ENCODE assay signal across 8 cellular contexts in the genomic region with DNA sequence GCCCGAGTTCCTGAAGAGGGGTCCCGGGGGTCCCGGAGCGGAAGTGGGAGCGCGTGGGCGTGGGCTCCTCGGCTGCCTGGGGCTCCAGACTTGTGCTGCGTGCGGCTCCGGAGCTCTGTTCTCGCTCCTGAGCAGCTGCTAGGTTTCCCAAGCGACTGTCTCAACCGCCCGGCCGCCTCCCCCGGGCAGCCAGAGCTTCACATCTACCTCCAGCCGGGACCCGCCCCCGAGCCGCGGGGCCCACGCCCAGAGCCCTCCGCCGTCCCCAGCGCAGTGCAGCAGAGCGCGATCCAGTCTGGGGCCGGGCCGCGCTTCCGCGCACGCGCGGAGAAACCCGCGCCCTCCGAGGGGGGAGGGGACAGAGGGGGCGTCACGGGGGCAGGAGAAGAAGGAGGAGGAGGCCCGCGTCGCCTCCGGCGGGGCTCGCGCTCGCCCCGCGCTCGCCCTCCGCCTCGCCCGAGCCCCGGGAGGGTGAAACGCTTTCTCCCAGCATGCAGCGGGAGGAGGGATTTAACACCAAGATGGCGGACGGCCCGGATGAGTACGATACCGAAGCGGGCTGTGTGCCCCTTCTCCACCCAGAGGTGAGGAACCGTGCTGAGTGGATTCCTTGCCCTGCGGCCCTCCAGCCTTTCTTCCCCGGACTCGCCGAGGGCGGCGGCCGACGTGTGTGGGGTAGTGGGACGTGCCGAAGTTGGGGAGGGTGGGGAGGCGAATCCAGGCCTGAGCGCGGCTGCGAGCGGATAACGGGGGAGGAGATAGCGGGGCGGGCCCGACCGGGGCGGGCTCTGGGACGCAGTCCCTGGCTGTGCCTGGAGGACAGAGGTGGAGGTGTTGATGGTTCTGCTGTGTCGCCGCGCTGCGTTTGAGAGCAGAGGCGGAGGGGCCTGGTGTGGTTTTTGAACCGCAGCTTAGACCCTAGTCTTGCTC. TPM values are rescaled to one million over a fixed set of nuclear protein-coding genes. Genes with fewer than 3 reads are reported as not detected.
A peak's percentile ranks its signal among the peaks of the same experiment; 100 is the strongest.
DNase-seq lines count a peak whose midpoint lies in the region; ATAC-seq and TF ChIP-seq lines count a peak whose summit lies in the region.

A gene with protein sequence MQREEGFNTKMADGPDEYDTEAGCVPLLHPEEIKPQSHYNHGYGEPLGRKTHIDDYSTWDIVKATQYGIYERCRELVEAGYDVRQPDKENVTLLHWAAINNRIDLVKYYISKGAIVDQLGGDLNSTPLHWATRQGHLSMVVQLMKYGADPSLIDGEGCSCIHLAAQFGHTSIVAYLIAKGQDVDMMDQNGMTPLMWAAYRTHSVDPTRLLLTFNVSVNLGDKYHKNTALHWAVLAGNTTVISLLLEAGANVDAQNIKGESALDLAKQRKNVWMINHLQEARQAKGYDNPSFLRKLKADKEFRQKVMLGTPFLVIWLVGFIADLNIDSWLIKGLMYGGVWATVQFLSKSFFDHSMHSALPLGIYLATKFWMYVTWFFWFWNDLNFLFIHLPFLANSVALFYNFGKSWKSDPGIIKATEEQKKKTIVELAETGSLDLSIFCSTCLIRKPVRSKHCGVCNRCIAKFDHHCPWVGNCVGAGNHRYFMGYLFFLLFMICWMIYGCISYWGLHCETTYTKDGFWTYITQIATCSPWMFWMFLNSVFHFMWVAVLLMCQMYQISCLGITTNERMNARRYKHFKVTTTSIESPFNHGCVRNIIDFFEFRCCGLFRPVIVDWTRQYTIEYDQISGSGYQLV (plus strand): TSS at position 370 of the 930 bp plus-strand sequence. CDS start 122 bp downstream, at position 492.

- TF ChIP-seq CTCF in chondrocyte (IDR thresholded peaks at IDR 0.05) (no peak), kidney epithelial cell (IDR thresholded peaks at IDR 0.05; ENCODE audit: insufficient read depth, low read length, poor library complexity, severe bottlenecking) (no peak)

- peaks cover 45% of the 10 kb centered on the region for H3K4me1 Mint-ChIP-seq in chondrocyte (ENCODE audit: low read depth)

- H3K36me3 ChIP-seq in kidney epithelial cell (ENCODE audit: control insufficient read depth, insufficient read depth, low read length), result no peaks in the 10 kb centered on the region

- H3K4me3 Mint-ChIP-seq in chondrocyte (ENCODE audit: unreplicated experiment), result peak within 1 kb of the TSS; percentile 96

- H3K9me3 Mint-ChIP-seq in chondrocyte (ENCODE audit: low read depth), result no peaks in the 10 kb centered on the region

- ATAC-seq in HG03442 (IDR thresholded peaks at IDR 0.05; ENCODE audit: unreplicated experiment), result peak; percentile 88

- H3K27ac Mint-ChIP-seq in chondrocyte (ENCODE audit: unreplicated experiment), result peak within 1 kb of the TSS; percentile 99

- H3K36me3 Mint-ChIP-seq in chondrocyte (ENCODE audit: low read depth), result no peaks in the 10 kb centered on the region

- peak; percentile 89 for DNase-seq in Ammon's horn (ENCODE audit: low spot score)
- DNase-seq in GM19238 (ENCODE audit: insufficient read length, low spot score), result peak; percentile 75
- peak; percentile 94 for DNase-seq in NCI-H510A treated with DMSO at 0.1 percent for 48 hours (lab: John Stamatoyannopoulos, UW)
- DNase-seq in activated CD4-positive, alpha-beta T cell treated with anti-CD3 and anti-CD28 coated beads for 24 hours (ENCODE audit: low read depth in 2 of 2), result peak; percentile 76 to 86
- DNase-seq in chondrocyte (ENCODE audit: low spot score), result peak; percentile 96
- peak; percentile 64 for DNase-seq in kidney epithelial cell (ENCODE audit: low read depth)
- DNase-seq in stimulated activated CD4-positive, alpha-beta T cell treated with anti-CD3 and anti-CD28 coated beads, Interleukin-15, amount 100 ng/mL, for 24 hours, result peak; percentile 90

- no peaks in the 10 kb centered on the region for H3K27me3 Mint-ChIP-seq in chondrocyte (ENCODE audit: low read depth)

- no peaks in the 10 kb centered on the region for H3K27me3 ChIP-seq in kidney epithelial cell (ENCODE audit: control insufficient read depth, insufficient read depth, low read length)

- H3K4me3 ChIP-seq in kidney epithelial cell (ENCODE audit: low read depth, low read length), result peak within 1 kb of the TSS; percentile 97

RNA-seq across cellular contexts. Expression of the gene that starts here (rescaled TPM):
- 36.0 to 43.0 TPM (median 39.6 TPM) in 3 replicates for total RNA-seq in chondrocyte
- 29.6 and 30.0 TPM in 2 replicates for total RNA-seq in kidney epithelial cell

Comparison
In these comparisons a context has a peak if more than half of its experiments do, and no peak if none do; other contexts are left out.
1. Peak in every context shown above with its lines: DNase-seq, ATAC-seq and H3K4me3 ChIP-seq.